Comparison of ENCODE assay signal across 8 cellular contexts in genomic region chr12:114662512-114663177, GRCh38. TPM values are rescaled to one million over a fixed set of nuclear protein-coding genes. Genes with fewer than 3 reads are reported as not detected.
DNase-seq lines count a peak whose midpoint lies in the region; ATAC-seq and TF ChIP-seq lines count a peak whose summit lies in the region.

No MANE protein-coding gene starts in this region.

- DNase-seq in CD14-positive monocyte (ENCODE audit: low spot score) = peak; percentile 48
- peak; percentile 65 for DNase-seq in OCI-M1 (lab: John Stamatoyannopoulos, UW)
- peak; percentile 62 to 66 for DNase-seq in activated T-cell treated with anti-CD3 and anti-CD28 coated beads, Interleukin-2, amount 50 U/mL, for 72 hours
- peak; percentile 84 for DNase-seq in fibroblast of the aortic adventitia (ENCODE audit: low read depth)
- peak; percentile 85 for DNase-seq in omental fat pad (ENCODE audit: low spot score)
- peak; percentile 74 to 77 for DNase-seq in tibial artery

- H3K9me3 Mint-ChIP-seq in CD14-positive monocyte = peaks cover 0 to 5% (median 2%) of the 10 kb centered on the region in 7 donors
- no peaks in the 10 kb centered on the region for H3K9me3 Mint-ChIP-seq in activated T-cell treated with anti-CD3 and anti-CD28 coated beads, Interleukin-2, amount 50 U/mL, for 72 hours

- peaks cover 55 to 65% (median 58%) of the 10 kb centered on the region in 3 donors for H3K27me3 Mint-ChIP-seq in CD14-positive monocyte (ENCODE audit: low read depth in 3 of 3)
- H3K27me3 Mint-ChIP-seq in activated T-cell treated with anti-CD3 and anti-CD28 coated beads, Interleukin-2, amount 50 U/mL, for 72 hours (ENCODE audit: low read depth) = peaks cover 35% of the 10 kb centered on the region

- peaks cover 2% of the 10 kb centered on the region for H3K4me1 Mint-ChIP-seq in CD14-positive monocyte
- peaks cover 8% of the 10 kb centered on the region for H3K4me1 Mint-ChIP-seq in activated T-cell treated with anti-CD3 and anti-CD28 coated beads, Interleukin-2, amount 50 U/mL, for 72 hours (ENCODE audit: low read depth)

- no peak overlapping the region for H3K4me3 ChIP-seq in fibroblast of the aortic adventitia (ENCODE audit: low read depth, low read length)
- no peak overlapping the region for H3K4me3 ChIP-seq in tibial artery

- intact Hi-C loops in CD14-positive monocyte (cut with micrococcal nuclease) (loop anchor here (2.0 to 10.0 kb wide), 3 partner anchors 1090 to 1254 kb away; no protein-coding TSS in a partner anchor), tibial artery (cut with DNase I; ENCODE audit: low total_unique reads) (loop anchor here (2.0 to 5.0 kb wide), 2 partner anchors 1090 to 1255 kb away; no protein-coding TSS in a partner anchor)

- no peaks in the 10 kb centered on the region for H3K36me3 ChIP-seq in tibial artery

- peaks cover 0 to 2% of the 10 kb centered on the region in 2 donors for H3K36me3 Mint-ChIP-seq in CD14-positive monocyte
- H3K36me3 Mint-ChIP-seq in activated T-cell treated with anti-CD3 and anti-CD28 coated beads, Interleukin-2, amount 50 U/mL, for 72 hours (ENCODE audit: insufficient read depth in 2 of 2) = no peaks in the 10 kb centered on the region

- H3K27me3 ChIP-seq in tibial artery = peaks cover 0 to 68% of the 10 kb centered on the region in 2 donors

- ATAC-seq in HG02938 (IDR thresholded peaks at IDR 0.05; ENCODE audit: unreplicated experiment) (peak; percentile 59), omental fat pad (ENCODE audit: low FRiP score) (peak; percentile 67), GM19395 (IDR thresholded peaks at IDR 0.05; ENCODE audit: unreplicated experiment) (no peak)
- no peak for ATAC-seq in activated T-cell treated with anti-CD3 and anti-CD28 coated beads, Interleukin-2, amount 50 U/mL, for 72 hours (replicated peaks in 1 of 2)

- TF ChIP-seq CTCF in CD14-positive monocyte (IDR thresholded peaks at IDR 0.05) (peak; percentile 95), fibroblast of the aortic adventitia (IDR thresholded peaks at IDR 0.05; ENCODE audit: insufficient read depth, low read length) (peak; percentile 97), omental fat pad (IDR thresholded peaks at IDR 0.05) (peak in 2 of 3 donors; percentile 31 to 67), tibial artery (IDR thresholded peaks at IDR 0.05) (peak; percentile 89 to 94)

- H3K4me1 ChIP-seq in tibial artery = peaks cover 0 to 5% (median 0%) of the 10 kb centered on the region in 4 donors

- no peaks in the 10 kb centered on the region for H3K9me3 ChIP-seq in tibial artery

- H3K27ac ChIP-seq in tibial artery = no peak overlapping the region

- H3K27ac Mint-ChIP-seq in CD14-positive monocyte = peak overlapping the region in 1 of 7 donors; percentile 53
- H3K27ac Mint-ChIP-seq in activated T-cell treated with anti-CD3 and anti-CD28 coated beads, Interleukin-2, amount 50 U/mL, for 72 hours = no peak overlapping the region

- H3K4me3 Mint-ChIP-seq in CD14-positive monocyte = peak overlapping the region in 1 of 2 donors; percentile 73
- H3K4me3 Mint-ChIP-seq in activated T-cell treated with anti-CD3 and anti-CD28 coated beads, Interleukin-2, amount 50 U/mL, for 72 hours = no peak overlapping the region

RNA-seq across cellular contexts. Expression of gene TBX3, which starts 21.3 kb away (rescaled TPM):
- polyA plus RNA-seq in CD14-positive monocyte = under 1 TPM; 0.04 to 0.13 TPM
- under 1 TPM in 1 of 2 donors, not detected in 1; 0.07 TPM for total RNA-seq in activated T-cell treated with anti-CD3 and anti-CD28 coated beads, Interleukin-2, amount 50 U/mL, for 72 hours
- 5.7 and 12.8 TPM in 2 replicates for total RNA-seq in fibroblast of the aortic adventitia (ENCODE audit: low replicate concordance)
- 10 to 100 TPM; 14.0 to 44.8 (median 17.6) TPM for total RNA-seq in omental fat pad

Comparison
In these comparisons a context has a peak if more than half of its experiments do, and no peak if none do; other contexts are left out.
1. ATAC-seq: peak in HG02938 (single experiment) and omental fat pad (single experiment); none in activated T-cell treated with anti-CD3 and anti-CD28 coated beads, Interleukin-2, amount 50 U/mL, for 72 hours (0 of 2) and GM19395 (single experiment).
2. Peak in every context shown above with its lines, with median percentiles within 50 percentile points of each other: DNase-seq and CTCF ChIP-seq.